In the genomic region with DNA sequence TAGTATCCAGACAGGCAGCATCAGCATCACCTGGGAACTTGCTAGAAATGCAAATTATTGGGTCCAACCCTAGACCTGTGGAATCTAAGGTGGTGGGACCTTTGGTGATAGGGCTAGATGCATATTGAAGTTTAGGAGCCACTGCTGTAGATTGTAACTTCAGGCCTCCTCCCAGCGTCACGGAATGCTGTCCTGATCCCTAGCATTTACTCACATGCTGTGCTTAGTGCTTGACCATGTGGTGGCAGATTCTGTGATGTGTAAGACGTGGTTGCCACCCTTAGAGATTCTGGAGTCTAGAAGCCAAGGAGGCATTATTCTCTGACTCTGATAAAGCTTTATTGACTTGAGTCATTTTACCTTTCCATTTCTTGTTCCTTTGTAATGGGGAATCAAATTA, we compare ENCODE assay signal across 19 cellular contexts. TPM values are rescaled to one million over a fixed set of nuclear protein-coding genes. Genes with fewer than 3 reads are reported as not detected.
DNase-seq lines count a peak whose midpoint lies in the region; ATAC-seq and TF ChIP-seq lines count a peak whose summit lies in the region.
"Had no signal": no experiment of that assay in that cellular context is flagged by ENCODE, and none has a peak within 500 bp of the region (broad histone marks: within the 10 kb centered on the region; RNA-seq: fewer than 3 reads in every experiment).

No MANE protein-coding gene starts in this region.

- intact Hi-C loops in sciatic nerve (cut with DNase I): no loop called here

- no peaks in the 10 kb centered on the region for H3K9me3 Mint-ChIP-seq in glutamatergic neuron (ENCODE audit: unreplicated experiment)
- H3K9me3 Mint-ChIP-seq: activated naive CD8-positive, alpha-beta T cell treated with anti-CD3 and anti-CD28 coated beads, Interleukin-2, amount 50 U/mL, for 24 hours; dendritic cell treated with granulocyte-macrophage colony-stimulating factor and Interleukin-4, amounts not matched to agents 40 ng/mL and 50 ng/mL, for 4 days; stimulated activated naive CD8-positive, alpha-beta T cell treated with anti-CD3 and anti-CD28 coated beads, Interleukin-15, amount 100 ng/mL, for 72 hours had no signal

- TF ChIP-seq CTCF in AG09309 (IDR thresholded peaks at IDR 0.05; ENCODE audit: control insufficient read depth, insufficient read depth, low read depth, low read length, missing control alignments) (no peak), glutamatergic neuron (IDR thresholded peaks at IDR 0.05; ENCODE audit: partially characterized antibody, unreplicated experiment) (no peak)

- ATAC-seq in sciatic nerve (peak; percentile 83), HG02642 (IDR thresholded peaks at IDR 0.05; ENCODE audit: poor library complexity, unreplicated experiment) (no peak)
- ATAC-seq: activated naive CD8-positive, alpha-beta T cell treated with anti-CD3 and anti-CD28 coated beads, Interleukin-2, amount 50 U/mL, for 24 hours; stimulated activated naive CD8-positive, alpha-beta T cell treated with anti-CD3 and anti-CD28 coated beads, Interleukin-15, amount 100 ng/mL, for 72 hours had no signal

- H3K36me3 Mint-ChIP-seq in glutamatergic neuron (ENCODE audit: unreplicated experiment): no peaks in the 10 kb centered on the region

- H3K4me1 Mint-ChIP-seq in glutamatergic neuron (ENCODE audit: low read depth, unreplicated experiment): no peaks in the 10 kb centered on the region

- no peak overlapping the region for H3K4me3 Mint-ChIP-seq in glutamatergic neuron (ENCODE audit: unreplicated experiment)
- H3K4me3 Mint-ChIP-seq: activated naive CD8-positive, alpha-beta T cell treated with anti-CD3 and anti-CD28 coated beads, Interleukin-2, amount 50 U/mL, for 24 hours; dendritic cell treated with granulocyte-macrophage colony-stimulating factor and Interleukin-4, amounts not matched to agents 40 ng/mL and 50 ng/mL, for 4 days; stimulated activated naive CD8-positive, alpha-beta T cell treated with anti-CD3 and anti-CD28 coated beads, Interleukin-15, amount 100 ng/mL, for 72 hours had no signal

- no peak overlapping the region for H3K27ac Mint-ChIP-seq in glutamatergic neuron (ENCODE audit: unreplicated experiment)
- H3K27ac Mint-ChIP-seq: activated naive CD8-positive, alpha-beta T cell treated with anti-CD3 and anti-CD28 coated beads, Interleukin-2, amount 50 U/mL, for 24 hours; dendritic cell treated with granulocyte-macrophage colony-stimulating factor and Interleukin-4, amounts not matched to agents 40 ng/mL and 50 ng/mL, for 4 days; stimulated activated naive CD8-positive, alpha-beta T cell treated with anti-CD3 and anti-CD28 coated beads, Interleukin-15, amount 100 ng/mL, for 72 hours had no signal

- DNase-seq in AG09309 (ENCODE audit: low read depth): peak; percentile 52
- DNase-seq in H7: peak; percentile 6
- DNase-seq in glutamatergic neuron: peak; percentile 12
- DNase-seq in sciatic nerve (ENCODE audit: low spot score): no peak
- DNase-seq in ACHN: no peak
- DNase-seq in central memory CD4-positive, alpha-beta T cell: no peak
- no peak for DNase-seq in GDM1 (lab: John Stamatoyannopoulos, UW)
- DNase-seq: activated CD4-positive, alpha-beta T cell treated with anti-CD3 and anti-CD28 coated beads for 48 hours; activated naive CD8-positive, alpha-beta T cell treated with anti-CD3 and anti-CD28 coated beads, Interleukin-2, amount 50 U/mL, for 24 hours; foreskin melanocyte; Kasumi-1; NCI-H1048; NCI-H524 treated with DMSO at 0.1 percent for 48 hours; stimulated activated CD4-positive, alpha-beta T cell treated with anti-CD3 and anti-CD28 coated beads, Interleukin-2, amount 100 ng/mL, for 24 hours; stimulated activated naive CD8-positive, alpha-beta T cell treated with anti-CD3 and anti-CD28 coated beads, Interleukin-15, amount 100 ng/mL, for 72 hours; SW 1271; uterus had no signal

- no peak overlapping the region for H3K4me3 ChIP-seq in AG09309 (ENCODE audit: control insufficient read depth, low read depth, low read length)
- H3K4me3 ChIP-seq in H7 (ENCODE audit: insufficient read depth, low read depth, low read length): no peak overlapping the region
- H3K4me3 ChIP-seq: uterus had no signal

- H3K27me3 ChIP-seq in H7 (ENCODE audit: control insufficient read depth, insufficient read depth, low read length): no peaks in the 10 kb centered on the region
- H3K27me3 ChIP-seq: uterus had no signal

- no peaks in the 10 kb centered on the region for H3K27me3 Mint-ChIP-seq in glutamatergic neuron (ENCODE audit: unreplicated experiment)
- H3K27me3 Mint-ChIP-seq: activated naive CD8-positive, alpha-beta T cell treated with anti-CD3 and anti-CD28 coated beads, Interleukin-2, amount 50 U/mL, for 24 hours; dendritic cell treated with granulocyte-macrophage colony-stimulating factor and Interleukin-4, amounts not matched to agents 40 ng/mL and 50 ng/mL, for 4 days; stimulated activated naive CD8-positive, alpha-beta T cell treated with anti-CD3 and anti-CD28 coated beads, Interleukin-15, amount 100 ng/mL, for 72 hours had no signal

- in situ Hi-C loops in ACHN (cut with HindIII; ENCODE audit: low pct_ligation_motif_present, low pct_unique_long_range_greater_than_20kb, low sequenced_read_pairs): loop anchor here (25.0 kb wide), 1 partner anchor 325 kb away; no protein-coding TSS in a partner anchor

- no peaks in the 10 kb centered on the region for H3K36me3 ChIP-seq in H7 (replicated peaks; ENCODE audit: control insufficient read depth, insufficient read depth, low read length)
- H3K36me3 ChIP-seq: uterus had no signal

RNA-seq across cellular contexts. Expression of a gene that starts 13.5 kb away (rescaled TPM):
- total RNA-seq in H7 (2014; rRNA removed; shearing (Covaris generic)): 5.3 and 8.6 TPM in 2 replicates
- total RNA-seq in glutamatergic neuron (ENCODE audit: unreplicated experiment) (1.7 TPM), sciatic nerve (288 TPM)

Comparison
In these comparisons a context has a peak if more than half of its experiments do, and no peak if none do; other contexts are left out.
1. DNase-seq: peak in AG09309 (single experiment), H7 (single experiment) and glutamatergic neuron (single experiment); none in sciatic nerve (single experiment), ACHN (single experiment), central memory CD4-positive, alpha-beta T cell (single experiment) and GDM1 (single experiment).
2. RNA of a gene that starts 13.5 kb away (total RNA-seq): 288 TPM in sciatic nerve (single experiment); 5.3 to 8.6 TPM in H7 and 1.7 TPM in glutamatergic neuron (single experiment); every median in the first group is over 10 times any median in the second.